ENCODE assay signal across 16 cellular contexts in genomic region chr17:10166181-10166935, GRCh38. TPM values are rescaled to one million over a fixed set of nuclear protein-coding genes. Genes with fewer than 3 reads are reported as not detected.
DNase-seq lines count a peak whose midpoint lies in the region; ATAC-seq and TF ChIP-seq lines count a peak whose summit lies in the region.
"Had no signal": no experiment of that assay in that cellular context is flagged by ENCODE, and none has a peak within 500 bp of the region (broad histone marks: within the 10 kb centered on the region; RNA-seq: fewer than 3 reads in every experiment).

No MANE protein-coding gene starts in this region.

- peaks cover 1 to 5% of the 10 kb centered on the region in 2 donors for H3K36me3 Mint-ChIP-seq in stimulated activated naive B cell treated with anti-CD40 and anti-IgM and Interleukin-4, amounts not matched to agents 10 μg/mL and 1 μg/mL and 100 μg/mL, for 72 hours
- H3K36me3 Mint-ChIP-seq: CD4-positive, CD25-positive, alpha-beta regulatory T cell had no signal

- H2AK5ac ChIP-seq in IMR-90 (ENCODE audit: low read depth, low read length), result no peak overlapping the region

- H3K4me1 ChIP-seq in IMR-90 (ENCODE audit: control insufficient read depth, insufficient read depth, low read length) (peaks cover 3% of the 10 kb centered on the region; the same call in 1 of the 2 replicates), tibial nerve (peaks cover 0 to 14% (median 3%) of the 10 kb centered on the region in 4 donors)

- H3K27ac ChIP-seq in IMR-90 (ENCODE audit: insufficient read depth, low read length) (no peak overlapping the region), tibial nerve (no peak overlapping the region)
- H3K27ac ChIP-seq: HL-60 had no signal

- H3K4me1 Mint-ChIP-seq in stimulated activated naive B cell treated with anti-CD40 and anti-IgM and Interleukin-4, amounts not matched to agents 10 μg/mL and 1 μg/mL and 100 μg/mL, for 72 hours, result peaks cover 18 to 55% of the 10 kb centered on the region in 2 donors
- H3K4me1 Mint-ChIP-seq: CD4-positive, CD25-positive, alpha-beta regulatory T cell had no signal

- H3K9me1 ChIP-seq in IMR-90 (ENCODE audit: insufficient read depth, low read length), result no peaks in the 10 kb centered on the region

- TF ChIP-seq POLR2A in IMR-90 (IDR thresholded peaks at IDR 0.05; ENCODE audit: low read depth, low read length) (no peak), tibial nerve (IDR thresholded peaks at IDR 0.05) (no peak)

- H3K4ac ChIP-seq in IMR-90 (ENCODE audit: low read depth, low read length), result no peak overlapping the region

- H2BK15ac ChIP-seq in IMR-90 (ENCODE audit: low read depth, low read length), result no peak overlapping the region

- H3K27me3 Mint-ChIP-seq in stimulated activated naive B cell treated with anti-CD40 and anti-IgM and Interleukin-4, amounts not matched to agents 10 μg/mL and 1 μg/mL and 100 μg/mL, for 72 hours, result no peaks in the 10 kb centered on the region

- H3K18ac ChIP-seq in IMR-90 (ENCODE audit: low read depth, low read length), result no peak overlapping the region

- H3K27ac Mint-ChIP-seq in stimulated activated naive B cell treated with anti-CD40 and anti-IgM and Interleukin-4, amounts not matched to agents 10 μg/mL and 1 μg/mL and 100 μg/mL, for 72 hours, result peak overlapping the region; percentile 14
- H3K27ac Mint-ChIP-seq: H9, IgD-negative memory B cell had no signal

- H3K4me2 ChIP-seq in IMR-90 (ENCODE audit: low read depth, low read length), result no peak overlapping the region

- WGBS in IMR-90 (ENCODE audit: extremely low coverage in 2 of 2, insufficient read length in 1 of 2), 2 experiments, result 84% methylated on average over 3 of the region's 7 CpGs; no CpG with 5 or more reads in 1 of the 2 experiments
- WGBS in tibial nerve, 2 donors, result 87 to 92% methylated on average over 7 of the region's 7 CpGs

- no peak overlapping the region for H4K91ac ChIP-seq in IMR-90 (ENCODE audit: insufficient read depth, low read depth, low read length)

- no peak overlapping the region for H4K5ac ChIP-seq in IMR-90 (ENCODE audit: low read depth, low read length)

- H2BK5ac ChIP-seq in IMR-90 (ENCODE audit: low read depth, low read length, poor library complexity, severe bottlenecking), result no peak overlapping the region

- H3K4me3 ChIP-seq in AG10803 (ENCODE audit: low read length) (no peak overlapping the region), IMR-90 (ENCODE audit: insufficient read depth, low read depth, low read length) (no peak overlapping the region), fibroblast of mammary gland (ENCODE audit: control insufficient read depth, low read depth, low read length) (no peak overlapping the region), tibial nerve (no peak overlapping the region)

- no peak overlapping the region for H3K4me3 Mint-ChIP-seq in stimulated activated naive B cell treated with anti-CD40 and anti-IgM and Interleukin-4, amounts not matched to agents 10 μg/mL and 1 μg/mL and 100 μg/mL, for 72 hours
- H3K4me3 Mint-ChIP-seq: CD4-positive, CD25-positive, alpha-beta regulatory T cell; CD8-positive, alpha-beta memory T cell; H9; IgD-negative memory B cell had no signal

- H2BK20ac ChIP-seq in IMR-90 (ENCODE audit: low read depth, low read length), result no peak overlapping the region

- H3K14ac ChIP-seq in IMR-90 (replicated peaks; ENCODE audit: low read depth, low read length), result no peak overlapping the region

- H2AK9ac ChIP-seq in IMR-90 (replicated peaks; ENCODE audit: low read depth, low read length, poor library complexity), result no peak overlapping the region

- no peak overlapping the region for H4K8ac ChIP-seq in IMR-90 (ENCODE audit: low read depth in 2 of 2, low read length in 2 of 2)

- no peaks in the 10 kb centered on the region for H3K36me3 ChIP-seq in IMR-90 (ENCODE audit: control insufficient read depth, insufficient read depth, low read length)
- H3K36me3 ChIP-seq in tibial nerve, result no peaks in the 10 kb centered on the region

- H3K56ac ChIP-seq in IMR-90 (ENCODE audit: extremely low read depth, insufficient read depth, low read length), result no peak overlapping the region

- no peaks in the 10 kb centered on the region for H4K20me1 ChIP-seq in IMR-90 (ENCODE audit: insufficient read depth, low read length)

- in situ Hi-C loops in IMR-90 (cut with MboI; ENCODE audit: low sequenced_read_pairs), result no loop called here

- POLR2A ChIA-PET in IMR-90 (lab: Charles Lee; ENCODE audit: unreplicated experiment), result no interaction called here

- H2BK120ac ChIP-seq in IMR-90 (ENCODE audit: low read depth, low read length), result no peak overlapping the region

- no peak overlapping the region for H3K9ac ChIP-seq in IMR-90 (ENCODE audit: low read depth, low read length)

- DNase-seq in AG10803 (ENCODE audit: low read depth), result peak; percentile 68
- DNase-seq in IMR-90, result no peak
- peak; percentile 39 for DNase-seq in fibroblast of mammary gland (ENCODE audit: low read depth)
- no peak for DNase-seq in stimulated activated naive B cell treated with anti-CD40 and anti-IgM and Interleukin-4, amounts not matched to agents 10 μg/mL and 1 μg/mL and 100 μg/mL, for 72 hours
- DNase-seq in AML-193 (lab: John Stamatoyannopoulos, UW), result no peak
- no peak for DNase-seq in tibial nerve (ENCODE audit: low spot score in 2 of 2)
- DNase-seq: ACHN; C1 segment of cervical spinal cord; CD4-positive, CD25-positive, alpha-beta regulatory T cell; CD8-positive, alpha-beta memory T cell; COR-L47; H9; KG1 had no signal

- H2AFZ ChIP-seq in IMR-90 (replicated peaks; ENCODE audit: low read length, poor library complexity), result no peak overlapping the region

- H3K9me3 ChIP-seq in IMR-90 (ENCODE audit: control insufficient read depth, insufficient read depth, low read length), result no peaks in the 10 kb centered on the region
- no peaks in the 10 kb centered on the region for H3K9me3 ChIP-seq in tibial nerve

- no TSS peak for BruUV-seq in IMR-90 (replicated peaks; lab: Mats Ljungman, UMichigan)

- peaks cover 0 to 2% of the 10 kb centered on the region in 2 donors for H3K9me3 Mint-ChIP-seq in stimulated activated naive B cell treated with anti-CD40 and anti-IgM and Interleukin-4, amounts not matched to agents 10 μg/mL and 1 μg/mL and 100 μg/mL, for 72 hours
- H3K9me3 Mint-ChIP-seq: CD8-positive, alpha-beta memory T cell; H9; IgD-negative memory B cell had no signal

- CTCF ChIA-PET in IMR-90 (lab: Yijun Ruan, JAX), result no interaction called here

- no peak for TF ChIP-seq CTCF in AG10803 (conservative IDR thresholded peaks at IDR 0.05; ENCODE audit: low read length)
- no peak for TF ChIP-seq CTCF in IMR-90 (conservative IDR thresholded peaks at IDR 0.05; ENCODE audit: low read depth, low read length)
- TF ChIP-seq CTCF in fibroblast of mammary gland (conservative IDR thresholded peaks at IDR 0.05; ENCODE audit: control insufficient read depth, insufficient read depth, low read depth, low read length), result no peak
- no peak for TF ChIP-seq CTCF in tibial nerve (IDR thresholded peaks at IDR 0.05)

- TF ChIP-seq RAD21 in IMR-90 (IDR thresholded peaks at IDR 0.05; ENCODE audit: low read length), result no peak

- no peaks in the 10 kb centered on the region; a peak in 2 of 4 replicates for H3K79me1 ChIP-seq in IMR-90 (ENCODE audit: low read depth in 1 of 2, low read length in 2 of 2)

- H3K27me3 ChIP-seq in IMR-90 (ENCODE audit: control insufficient read depth, insufficient read depth, low read length) (no peaks in the 10 kb centered on the region), tibial nerve (no peaks in the 10 kb centered on the region)

- ATAC-seq in IMR-90 (ENCODE audit: low read depth) (no peak), esophagus mucosa (no peak)
- no peak for ATAC-seq in stimulated activated naive B cell treated with anti-CD40 and anti-IgM and Interleukin-4, amounts not matched to agents 10 μg/mL and 1 μg/mL and 100 μg/mL, for 72 hours (replicated peaks)

- no peak for TF ChIP-seq EP300 in tibial nerve (IDR thresholded peaks at IDR 0.05)

- intact Hi-C loops in IMR-90 (cut with micrococcal nuclease), result no loop called here

- dilution Hi-C loops in IMR-90 (cut with HindIII; ENCODE audit: low sequenced_read_pairs, unreplicated experiment), result no loop called here

- H3K23ac ChIP-seq in IMR-90 (ENCODE audit: low read depth, low read length), result no peak overlapping the region

TF ChIP-seq in IMR-90, 13 proteins besides CTCF, POLR2A, EP300 and RAD21:
- TF ChIP-seq MAFK (IDR thresholded peaks at IDR 0.05; ENCODE audit: low read depth, low read length) (peak; percentile 69; the same call in 1 of the 2 replicates), NFE2L2 (IDR thresholded peaks at IDR 0.05; ENCODE audit: low read depth, low read length) (no peak), CHD1 (IDR thresholded peaks at IDR 0.05; ENCODE audit: low read depth, low read length) (no peak)

RNA-seq across cellular contexts. Expression of gene GAS7, which starts 32.0 kb away (rescaled TPM):
- total RNA-seq in IMR-90 (2012; rRNA removed), result 5.0 and 6.4 TPM in 2 replicates
- polyA plus RNA-seq in IMR-90 (2012; rRNA removed), result 4.1 and 4.6 TPM in 2 replicates
- 2.3 and 4.1 TPM in 2 replicates for polyA plus RNA-seq in IMR-90 (2012; cell fraction: cytosol; rRNA removed)
- 3.2 and 5.9 TPM in 2 replicates for polyA plus RNA-seq in IMR-90 (2012; cell fraction: nucleus; rRNA removed; ENCODE audit: low replicate concordance)
- 17.3 TPM for total RNA-seq in esophagus mucosa
- 100 to 1,000 TPM; 242 to 309 (median 264) TPM for total RNA-seq in tibial nerve

Comparison
In these comparisons a context has a peak if more than half of its experiments do, and no peak if none do; other contexts are left out.
1. DNase-seq: peak in AG10803 (single experiment) and fibroblast of mammary gland (single experiment); none in IMR-90 (single experiment), stimulated activated naive B cell treated with anti-CD40 and anti-IgM and Interleukin-4, amounts not matched to agents 10 μg/mL and 1 μg/mL and 100 μg/mL, for 72 hours (single experiment), AML-193 (0 of 2) and tibial nerve (0 of 2).
2. RNA of gene GAS7, which starts 32.0 kb away (total RNA-seq): 242 to 309 TPM in tibial nerve; 17.3 TPM in esophagus mucosa (single experiment) and 5.0 to 6.4 TPM in IMR-90; every median in the first group is over 10 times any median in the second.